Comparison of ENCODE assay signal across 24 cellular contexts in the genomic region with DNA sequence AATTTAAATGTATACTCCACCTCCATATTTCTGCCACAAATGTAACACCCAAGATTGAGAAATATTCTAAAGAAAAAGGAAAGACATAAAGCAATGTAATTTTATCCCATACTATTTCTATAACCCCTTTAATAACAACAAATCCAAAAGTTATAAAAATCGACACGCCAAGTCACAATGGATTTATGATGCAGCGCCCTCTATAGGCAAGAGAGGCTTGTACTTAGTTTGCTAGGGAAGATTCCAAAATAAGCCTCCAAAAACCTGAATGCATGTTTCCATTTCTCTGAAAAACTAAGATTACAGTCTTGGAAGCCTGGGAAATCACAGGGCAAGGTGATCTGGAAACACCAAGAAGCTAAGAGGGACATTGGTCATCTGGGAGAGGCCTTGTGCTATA.
A peak's percentile ranks its signal among the peaks of the same experiment; 100 is the strongest.
DNase-seq lines count a peak whose midpoint lies in the region; ATAC-seq and TF ChIP-seq lines count a peak whose summit lies in the region.
"Had no signal": no experiment of that assay in that cellular context is flagged by ENCODE, and none has a peak within 500 bp of the region (broad histone marks: within the 10 kb centered on the region; RNA-seq: fewer than 3 reads in every experiment).

No MANE protein-coding gene starts in this region.

- H3K36me3 Mint-ChIP-seq in GM23338 (ENCODE audit: low read depth) (no peaks in the 10 kb centered on the region), glutamatergic neuron (ENCODE audit: unreplicated experiment) (no peaks in the 10 kb centered on the region)
- no peaks in the 10 kb centered on the region for H3K36me3 Mint-ChIP-seq in activated T-cell treated with anti-CD3 and anti-CD28 coated beads, Interleukin-2, amount 50 U/mL, for 4 hours (ENCODE audit: insufficient read depth)
- H3K36me3 Mint-ChIP-seq: CD4-positive, alpha-beta memory T cell had no signal

- H3K27me3 ChIP-seq in GM23338 (ENCODE audit: insufficient read depth) (no peaks in the 10 kb centered on the region), RWPE2 (ENCODE audit: insufficient read depth, poor library complexity, severe bottlenecking) (no peaks in the 10 kb centered on the region), H7 (ENCODE audit: control insufficient read depth, insufficient read depth, low read length) (no peaks in the 10 kb centered on the region)
- H3K27me3 ChIP-seq: BLaER1 treated with 17β-estradiol and CSF1 and Interleukin-3, amounts not matched to agents 10 nM and 100 nM had no signal

- H3K27me3 Mint-ChIP-seq in GM23338 (ENCODE audit: insufficient read depth, low read depth, poor library complexity) (no peaks in the 10 kb centered on the region), glutamatergic neuron (ENCODE audit: unreplicated experiment) (no peaks in the 10 kb centered on the region)
- no peaks in the 10 kb centered on the region for H3K27me3 Mint-ChIP-seq in activated T-cell treated with anti-CD3 and anti-CD28 coated beads, Interleukin-2, amount 50 U/mL, for 4 hours (ENCODE audit: low read depth)
- H3K27me3 Mint-ChIP-seq: CD4-positive, alpha-beta memory T cell had no signal

- H3K27ac ChIP-seq in GM23338 (ENCODE audit: low read depth) (no peak overlapping the region), RWPE2 (ENCODE audit: poor library complexity, severe bottlenecking) (no peak overlapping the region)
- H3K27ac ChIP-seq: BLaER1 treated with 17β-estradiol and CSF1 and Interleukin-3, amounts not matched to agents 10 nM and 100 nM; HL-60 had no signal

- H3K79me2 ChIP-seq in GM23338 (replicated peaks; ENCODE audit: insufficient read depth) = no peaks in the 10 kb centered on the region

- no peak overlapping the region for H2AFZ ChIP-seq in GM23338

- ATAC-seq in GM23338 (no peak), RWPE2 (ENCODE audit: low read depth) (no peak)
- ATAC-seq in activated T-cell treated with anti-CD3 and anti-CD28 coated beads, Interleukin-2, amount 50 U/mL, for 4 hours = no peak
- ATAC-seq: HepG2 had no signal

- DNase-seq in GM23338 (ENCODE audit: low spot score) (peak; percentile 59), RWPE2 (ENCODE audit: low spot score) (no peak), glutamatergic neuron (no peak), H7 (no peak), germinal center (ENCODE audit: low spot score) (no peak), NCI-H1417 (lab: John Stamatoyannopoulos, UW) (no peak)
- no peak for DNase-seq in activated T-cell treated with anti-CD3 and anti-CD28 coated beads, Interleukin-2, amount 50 U/mL, for 4 hours
- DNase-seq: Caco-2; CD4-positive, alpha-beta memory T cell; DMS 273 treated with DMSO at 0.1 percent for 48 hours; DMS79 treated with DMSO at 0.1 percent for 48 hours; KBM-7; MM.1S; NCI-H1048; NCI-H1436 treated with DMSO at 0.1 percent for 48 hours; NCI-H1930; NCI-H345; NCI-H524; NCI-H82; SHP77 had no signal

- TF ChIP-seq CTCF in GM23338 (conservative IDR thresholded peaks at IDR 0.05; ENCODE audit: low read depth in 2 of 2) (peak; percentile 49 to 74), RWPE2 (IDR thresholded peaks at IDR 0.05; ENCODE audit: poor library complexity, severe bottlenecking) (peak; percentile 32), glutamatergic neuron (IDR thresholded peaks at IDR 0.05; ENCODE audit: partially characterized antibody, unreplicated experiment) (peak; percentile 32)

- no peak overlapping the region for H3K4me3 Mint-ChIP-seq in GM23338
- no peak overlapping the region for H3K4me3 Mint-ChIP-seq in glutamatergic neuron (ENCODE audit: unreplicated experiment)
- no peak overlapping the region for H3K4me3 Mint-ChIP-seq in activated T-cell treated with anti-CD3 and anti-CD28 coated beads, Interleukin-2, amount 50 U/mL, for 4 hours
- H3K4me3 Mint-ChIP-seq: CD4-positive, alpha-beta memory T cell had no signal

- H3K9me2 ChIP-seq in GM23338 (ENCODE audit: insufficient read depth) = no peaks in the 10 kb centered on the region

- H3K36me3 ChIP-seq in GM23338 (ENCODE audit: insufficient read depth) (no peaks in the 10 kb centered on the region), RWPE2 (ENCODE audit: low read depth) (no peaks in the 10 kb centered on the region), H7 (replicated peaks; ENCODE audit: control insufficient read depth, insufficient read depth, low read length) (no peaks in the 10 kb centered on the region)
- H3K36me3 ChIP-seq: BLaER1 treated with 17β-estradiol and CSF1 and Interleukin-3, amounts not matched to agents 10 nM and 100 nM; HAP-1 had no signal

- H3K27ac Mint-ChIP-seq in GM23338 (no peak overlapping the region), glutamatergic neuron (ENCODE audit: unreplicated experiment) (no peak overlapping the region)
- H3K27ac Mint-ChIP-seq: CD4-positive, alpha-beta memory T cell had no signal

- H4K20me1 ChIP-seq in GM23338 (replicated peaks; ENCODE audit: insufficient read depth) = no peaks in the 10 kb centered on the region
- H4K20me1 ChIP-seq: BLaER1 treated with 17β-estradiol and CSF1 and Interleukin-3, amounts not matched to agents 10 nM and 100 nM had no signal

- H3F3A ChIP-seq in GM23338 (replicated peaks; ENCODE audit: low read depth) = no peaks in the 10 kb centered on the region

- H3K4me1 Mint-ChIP-seq in GM23338 (no peaks in the 10 kb centered on the region), glutamatergic neuron (ENCODE audit: low read depth, unreplicated experiment) (no peaks in the 10 kb centered on the region)
- H3K4me1 Mint-ChIP-seq in activated T-cell treated with anti-CD3 and anti-CD28 coated beads, Interleukin-2, amount 50 U/mL, for 4 hours (ENCODE audit: low read depth) = no peaks in the 10 kb centered on the region
- H3K4me1 Mint-ChIP-seq: CD4-positive, alpha-beta memory T cell had no signal

- no peak overlapping the region for H3K4me2 ChIP-seq in GM23338
- H3K4me2 ChIP-seq: BLaER1 treated with 17β-estradiol and CSF1 and Interleukin-3, amounts not matched to agents 10 nM and 100 nM had no signal

- H3K4me3 ChIP-seq in GM23338 (no peak overlapping the region), RWPE2 (ENCODE audit: severe bottlenecking) (no peak overlapping the region), H7 (ENCODE audit: insufficient read depth, low read depth, low read length) (no peak overlapping the region)
- H3K4me3 ChIP-seq: BLaER1 treated with 17β-estradiol and CSF1 and Interleukin-3, amounts not matched to agents 10 nM and 100 nM; HAP-1 had no signal

- H3K4me1 ChIP-seq in GM23338 (ENCODE audit: insufficient read depth) = no peaks in the 10 kb centered on the region
- no peaks in the 10 kb centered on the region for H3K4me1 ChIP-seq in RWPE2 (ENCODE audit: insufficient read depth, poor library complexity, severe bottlenecking)
- H3K4me1 ChIP-seq: BLaER1 treated with 17β-estradiol and CSF1 and Interleukin-3, amounts not matched to agents 10 nM and 100 nM; Caco-2; HAP-1 had no signal

- no peaks in the 10 kb centered on the region; the same call in 1 of the 3 replicates for H3K9me3 Mint-ChIP-seq in GM23338
- H3K9me3 Mint-ChIP-seq in glutamatergic neuron (ENCODE audit: unreplicated experiment) = no peaks in the 10 kb centered on the region
- H3K9me3 Mint-ChIP-seq in activated T-cell treated with anti-CD3 and anti-CD28 coated beads, Interleukin-2, amount 50 U/mL, for 4 hours = peaks cover 8% of the 10 kb centered on the region

- H3K9me3 ChIP-seq in RWPE2 (ENCODE audit: severe bottlenecking) = no peaks in the 10 kb centered on the region
- H3K9me3 ChIP-seq: BLaER1 treated with 17β-estradiol and CSF1 and Interleukin-3, amounts not matched to agents 10 nM and 100 nM; Caco-2; HAP-1 had no signal

TF ChIP-seq in GM23338, 12 proteins besides CTCF, POLR2A, EP300 and RAD21 (continues in another document):
- TF ChIP-seq CREB1 (CRISPR knock-in tag; IDR thresholded peaks at IDR 0.05; ENCODE audit: low read depth) (no peak), EZH2phosphoT487 (IDR thresholded peaks at IDR 0.05; ENCODE audit: unreplicated experiment) (no peak), NANOG (IDR thresholded peaks at IDR 0.05; ENCODE audit: borderline replicate concordance) (no peak), JUNB (IDR thresholded peaks at IDR 0.05; ENCODE audit: unreplicated experiment) (no peak), STAT1 (IDR thresholded peaks at IDR 0.05; ENCODE audit: unreplicated experiment) (no peak), EZH2 (IDR thresholded peaks at IDR 0.05; ENCODE audit: low read depth, unreplicated experiment) (no peak), POLR2AphosphoS5 (IDR thresholded peaks at IDR 0.05; ENCODE audit: low read depth) (no peak), ZNF331 (CRISPR knock-in tag; IDR thresholded peaks at IDR 0.05; ENCODE audit: low read depth) (no peak)
- TF ChIP-seq, protein P1, sequence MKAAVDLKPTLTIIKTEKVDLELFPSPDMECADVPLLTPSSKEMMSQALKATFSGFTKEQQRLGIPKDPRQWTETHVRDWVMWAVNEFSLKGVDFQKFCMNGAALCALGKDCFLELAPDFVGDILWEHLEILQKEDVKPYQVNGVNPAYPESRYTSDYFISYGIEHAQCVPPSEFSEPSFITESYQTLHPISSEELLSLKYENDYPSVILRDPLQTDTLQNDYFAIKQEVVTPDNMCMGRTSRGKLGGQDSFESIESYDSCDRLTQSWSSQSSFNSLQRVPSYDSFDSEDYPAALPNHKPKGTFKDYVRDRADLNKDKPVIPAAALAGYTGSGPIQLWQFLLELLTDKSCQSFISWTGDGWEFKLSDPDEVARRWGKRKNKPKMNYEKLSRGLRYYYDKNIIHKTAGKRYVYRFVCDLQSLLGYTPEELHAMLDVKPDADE (IDR thresholded peaks at IDR 0.05) = no peak
